Comparison of ENCODE assay signal across 8 cellular contexts in the genomic region with DNA sequence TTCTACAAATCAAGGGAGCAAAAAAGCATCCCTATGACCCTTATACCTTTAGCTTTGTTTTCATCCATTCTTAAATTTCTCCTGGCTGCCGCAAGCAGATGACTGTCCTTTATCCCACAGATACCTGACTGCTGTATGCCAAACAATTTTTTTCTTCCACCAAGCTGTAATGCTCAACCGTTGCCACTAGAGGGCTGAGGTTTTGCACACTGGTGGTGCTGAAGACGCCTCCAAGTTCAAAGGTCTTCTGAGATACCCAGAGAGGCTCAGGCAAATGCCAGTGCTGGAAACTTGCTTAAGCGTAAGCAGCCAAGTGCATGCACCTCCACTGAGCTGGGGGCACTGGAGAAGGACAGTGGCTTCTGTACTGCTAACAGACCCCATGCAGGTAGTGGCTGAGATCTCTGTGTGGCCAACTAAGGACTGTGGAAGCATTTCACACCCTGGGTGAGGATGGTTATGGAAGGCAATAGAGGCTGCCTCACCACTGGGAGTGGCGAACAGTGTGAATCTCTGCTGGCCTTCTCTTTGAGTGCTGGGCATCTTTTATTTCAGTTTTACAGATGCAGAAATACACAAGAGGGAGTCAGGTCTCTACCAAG. TPM values are rescaled to one million over a fixed set of nuclear protein-coding genes. Genes with fewer than 3 reads are reported as not detected.
DNase-seq lines count a peak whose midpoint lies in the region; ATAC-seq and TF ChIP-seq lines count a peak whose summit lies in the region.

No MANE protein-coding gene starts in this region.

- no peaks in the 10 kb centered on the region for H3K36me3 ChIP-seq in CD4-positive, CD25-positive, alpha-beta regulatory T cell (ENCODE audit: control insufficient read depth, insufficient read depth, low read length)
- no peaks in the 10 kb centered on the region for H3K36me3 ChIP-seq in Panc1 (ENCODE audit: control insufficient read depth, insufficient read depth, low read length)

- no peaks in the 10 kb centered on the region for H3K4me1 ChIP-seq in CD4-positive, CD25-positive, alpha-beta regulatory T cell (ENCODE audit: control insufficient read depth, insufficient read depth, low read length, poor library complexity, severe bottlenecking)
- no peaks in the 10 kb centered on the region for H3K4me1 ChIP-seq in Panc1 (ENCODE audit: control insufficient read depth, insufficient read depth, low read length)

- DNase-seq in CD4-positive, CD25-positive, alpha-beta regulatory T cell, result peak; percentile 33 to 67 (median 62)
- DNase-seq in GM19238 (ENCODE audit: insufficient read length, low spot score) (peak; percentile 50), Panc1 (ENCODE audit: low read depth, low spot score) (peak; percentile 54), fibroblast of pulmonary artery (ENCODE audit: low read depth) (peak; percentile 63), osteocyte (ENCODE audit: extremely low spot score, unreplicated experiment) (no peak), ureter (ENCODE audit: low spot score) (peak; percentile 62)
- peak; percentile 49 for DNase-seq in activated T-cell treated with anti-CD3 and anti-CD28 coated beads, Interleukin-2, amount 50 U/mL, for 1 hour

- POLR2A ChIA-PET in Panc1 (lab: Charles Lee), result no interaction called here

- TF ChIP-seq CTCF in Panc1 (IDR thresholded peaks at IDR 0.05) (peak; percentile 95), fibroblast of pulmonary artery (IDR thresholded peaks at IDR 0.05; ENCODE audit: low read length, missing control alignments) (peak; percentile 96), osteocyte (IDR thresholded peaks at IDR 0.05) (peak; percentile 82)

- peaks cover 0 to 1% (median 0%) of the 10 kb centered on the region in 7 donors for H3K9me3 Mint-ChIP-seq in CD4-positive, CD25-positive, alpha-beta regulatory T cell
- H3K9me3 Mint-ChIP-seq in osteocyte (ENCODE audit: unreplicated experiment), result no peaks in the 10 kb centered on the region

- peaks cover 4% of the 10 kb centered on the region for H3K27me3 Mint-ChIP-seq in CD4-positive, CD25-positive, alpha-beta regulatory T cell
- peaks cover 9% of the 10 kb centered on the region for H3K27me3 Mint-ChIP-seq in osteocyte (ENCODE audit: unreplicated experiment)

- H3K9me3 ChIP-seq in CD4-positive, CD25-positive, alpha-beta regulatory T cell (ENCODE audit: control insufficient read depth in 2 of 2, low read length in 2 of 2), result no peaks in the 10 kb centered on the region
- no peaks in the 10 kb centered on the region for H3K9me3 ChIP-seq in Panc1 (ENCODE audit: control insufficient read depth, insufficient read depth, low read depth, low read length)

- H3K27ac Mint-ChIP-seq in CD4-positive, CD25-positive, alpha-beta regulatory T cell, result no peak overlapping the region
- H3K27ac Mint-ChIP-seq in osteocyte (ENCODE audit: unreplicated experiment), result no peak overlapping the region

- no peaks in the 10 kb centered on the region for H3K4me1 Mint-ChIP-seq in CD4-positive, CD25-positive, alpha-beta regulatory T cell
- H3K4me1 Mint-ChIP-seq in osteocyte (ENCODE audit: unreplicated experiment), result no peaks in the 10 kb centered on the region

- no peak overlapping the region for H3K27ac ChIP-seq in CD4-positive, CD25-positive, alpha-beta regulatory T cell (ENCODE audit: insufficient read depth, low read length, poor library complexity, severe bottlenecking)
- no peak overlapping the region for H3K27ac ChIP-seq in Panc1 (ENCODE audit: low read length)

- BruUV-seq in Panc1 (replicated peaks; lab: Mats Ljungman, UMichigan), result no TSS peak

- H3K36me3 Mint-ChIP-seq in CD4-positive, CD25-positive, alpha-beta regulatory T cell, result no peaks in the 10 kb centered on the region
- no peaks in the 10 kb centered on the region for H3K36me3 Mint-ChIP-seq in osteocyte (ENCODE audit: unreplicated experiment)

- H3K27me3 ChIP-seq in CD4-positive, CD25-positive, alpha-beta regulatory T cell (ENCODE audit: control insufficient read depth, insufficient read depth, low read length), result peaks cover 2% of the 10 kb centered on the region
- no peaks in the 10 kb centered on the region for H3K27me3 ChIP-seq in Panc1 (ENCODE audit: control insufficient read depth, insufficient read depth, low read length)

- H3K4me3 ChIP-seq in CD4-positive, CD25-positive, alpha-beta regulatory T cell (ENCODE audit: low read depth, low read length), result no peak overlapping the region
- no peak overlapping the region for H3K4me3 ChIP-seq in Panc1 (ENCODE audit: low read depth in 2 of 2, low read length in 2 of 2)
- no peak overlapping the region for H3K4me3 ChIP-seq in fibroblast of pulmonary artery (replicated peaks; ENCODE audit: low read depth, low read length)

- intact Hi-C loops in Panc1 (cut with micrococcal nuclease; ENCODE audit: unreplicated experiment), result loop anchor here (1.0 to 5.0 kb wide), 3 partner anchors 132 to 278 kb away; no protein-coding TSS in a partner anchor

- ATAC-seq in CD4-positive, CD25-positive, alpha-beta regulatory T cell (ENCODE audit: low read depth in 2 of 2), result peak; percentile 57 to 63
- peak; percentile 75 for ATAC-seq in HG03558 (IDR thresholded peaks at IDR 0.05; ENCODE audit: extremely low read depth, unreplicated experiment)
- ATAC-seq in Panc1, result peak; percentile 78

- in situ Hi-C loops in Panc1 (cut with HindIII; ENCODE audit: low pct_unique_long_range_greater_than_20kb, low sequenced_read_pairs), result no loop called here

- CTCF ChIA-PET in Panc1 (lab: Charles Lee), result interaction anchor here (0.6 to 1.6 kb wide), 3 partner anchors 10 to 278 kb away, joined by 3 to 12 read pairs (median 4); no protein-coding TSS in a partner anchor

- H3K4me3 Mint-ChIP-seq in CD4-positive, CD25-positive, alpha-beta regulatory T cell, result no peak overlapping the region
- no peak overlapping the region for H3K4me3 Mint-ChIP-seq in osteocyte (ENCODE audit: unreplicated experiment)

RNA-seq across cellular contexts. Expression of a gene that starts 28.5 kb away (rescaled TPM):
- total RNA-seq in CD4-positive, CD25-positive, alpha-beta regulatory T cell, result 2.6 TPM
- polyA plus RNA-seq in CD4-positive, CD25-positive, alpha-beta regulatory T cell, result 1 to 10 TPM; 1.4 to 2.5 (median 1.9) TPM
- total RNA-seq in Panc1 (2021; ENCODE audit: unreplicated experiment) (3.7 TPM), osteocyte (4.2 and 5.5 TPM in 2 replicates), ureter (5.3 TPM)
- 5.9 TPM for polyA plus RNA-seq in Panc1 (2012; ENCODE audit: insufficient read length)
